ENCODE assay signal across 1 cellular context in genomic region chr17:62995377-62995885, GRCh38.
TF ChIP-seq lines count a peak whose summit lies in the region.

No MANE protein-coding gene starts in this region.

TF ChIP-seq in HCT116, 20 proteins besides CTCF, POLR2A, EP300 and RAD21 (continued from another document):
- TF ChIP-seq ZBTB33 (IDR thresholded peaks at IDR 0.05; ENCODE audit: extremely low read depth, insufficient replicate concordance, low read length), result no peak
- TF ChIP-seq SRF (IDR thresholded peaks at IDR 0.05; ENCODE audit: low read depth), result no peak
- TF ChIP-seq FOSL1 (IDR thresholded peaks at IDR 0.05; ENCODE audit: low read depth), result no peak
- no peak for TF ChIP-seq ZNF274 (IDR thresholded peaks at IDR 0.05; ENCODE audit: low read depth, low read length)
- TF ChIP-seq EGR1 (IDR thresholded peaks at IDR 0.05; ENCODE audit: low read depth), result no peak
- TF ChIP-seq YY1 (IDR thresholded peaks at IDR 0.05; ENCODE audit: extremely low read depth, insufficient replicate concordance, low read depth, low read length), result no peak
- no peak for TF ChIP-seq JUND (IDR thresholded peaks at IDR 0.05)
- TF ChIP-seq EZH2phosphoT487 (IDR thresholded peaks at IDR 0.05; ENCODE audit: borderline replicate concordance), result no peak
- TF ChIP-seq CEBPB (IDR thresholded peaks at IDR 0.05; ENCODE audit: low read depth), result no peak
- no peak for TF ChIP-seq POLR2AphosphoS5 (IDR thresholded peaks at IDR 0.05; ENCODE audit: low read depth, low read length)
- TF ChIP-seq REST (IDR thresholded peaks at IDR 0.05; ENCODE audit: low read depth), result no peak
TF ChIP-seq in HCT116: peak in this region for 0.
